18 cellular contexts compared by ENCODE assay signal in genomic region chr10:47040041-47040491, GRCh38.
"Had no signal": no experiment of that assay in that cellular context is flagged by ENCODE, and none has a peak within 500 bp of the region (broad histone marks: within the 10 kb centered on the region; RNA-seq: fewer than 3 reads in every experiment).

No MANE protein-coding gene starts in this region.

- H3K27ac Mint-ChIP-seq: activated naive CD4-positive, alpha-beta T cell treated with anti-CD3 and anti-CD28 coated beads, Interleukin-2, amount 50 U/mL, for 72 hours; stimulated activated naive CD8-positive, alpha-beta T cell treated with anti-CD3 and anti-CD28 coated beads, Interleukin-15, Interleukin-2, amounts not matched to agents 100 ng/mL and 50 ng/mL, for 24 hours; T-cell; type B pancreatic cell had no signal

- H3K27ac ChIP-seq: brain microvascular endothelial cell, parathyroid adenoma, SK-N-MC, skin epidermis had no signal

- H3K4me1 Mint-ChIP-seq: T-cell had no signal

- H3K4me1 ChIP-seq: parathyroid adenoma had no signal

- H3K9me3 Mint-ChIP-seq: activated naive CD4-positive, alpha-beta T cell treated with anti-CD3 and anti-CD28 coated beads, Interleukin-2, amount 50 U/mL, for 72 hours; activated T-cell treated with anti-CD3 and anti-CD28 coated beads, Interleukin-2, amount 50 U/mL, for 4 hours; stimulated activated naive CD8-positive, alpha-beta T cell treated with anti-CD3 and anti-CD28 coated beads, Interleukin-15, Interleukin-2, amounts not matched to agents 100 ng/mL and 50 ng/mL, for 24 hours; T-cell; type B pancreatic cell had no signal

- ATAC-seq: activated naive CD4-positive, alpha-beta T cell treated with anti-CD3 and anti-CD28 coated beads, Interleukin-2, amount 50 U/mL, for 72 hours; activated T-cell treated with anti-CD3 and anti-CD28 coated beads, Interleukin-2, amount 50 U/mL, for 4 hours; T-cell had no signal

- H3K36me3 Mint-ChIP-seq: activated naive CD4-positive, alpha-beta T cell treated with anti-CD3 and anti-CD28 coated beads, Interleukin-2, amount 50 U/mL, for 72 hours; T-cell; type B pancreatic cell had no signal

- H3K27me3 Mint-ChIP-seq: stimulated activated naive CD8-positive, alpha-beta T cell treated with anti-CD3 and anti-CD28 coated beads, Interleukin-15, Interleukin-2, amounts not matched to agents 100 ng/mL and 50 ng/mL, for 24 hours; T-cell had no signal

- DNase-seq: activated CD4-positive, alpha-beta T cell treated with anti-CD3 and anti-CD28 coated beads for 1 hour; activated CD4-positive, alpha-beta T cell treated with anti-CD3 and anti-CD28 coated beads, Interleukin-2, amount 50 U/mL, for 4 hours; activated gamma-delta T cell; activated T-cell treated with anti-CD3 and anti-CD28 coated beads, Interleukin-2, amount 50 U/mL, for 4 hours; brain microvascular endothelial cell; effector CD8-positive, alpha-beta T cell; foreskin fibroblast; hippocampal formation; stimulated activated CD4-positive, alpha-beta T cell treated with anti-CD3 and anti-CD28 coated beads, Interleukin-4, amount 100 ng/mL, for 4 hours; stimulated activated CD8-positive, alpha-beta memory T cell treated with anti-CD3 and anti-CD28 coated beads, Interleukin-4, amount 100 ng/mL, for 48 hours; T-cell; T-helper 9 cell had no signal

- H3K4me3 Mint-ChIP-seq: activated T-cell treated with anti-CD3 and anti-CD28 coated beads, Interleukin-2, amount 50 U/mL, for 4 hours; stimulated activated naive CD8-positive, alpha-beta T cell treated with anti-CD3 and anti-CD28 coated beads, Interleukin-15, Interleukin-2, amounts not matched to agents 100 ng/mL and 50 ng/mL, for 24 hours; T-cell; type B pancreatic cell had no signal

- H3K36me3 ChIP-seq: brain microvascular endothelial cell had no signal

- H3K4me3 ChIP-seq: SK-N-MC, skin epidermis had no signal
